In the genomic region with DNA sequence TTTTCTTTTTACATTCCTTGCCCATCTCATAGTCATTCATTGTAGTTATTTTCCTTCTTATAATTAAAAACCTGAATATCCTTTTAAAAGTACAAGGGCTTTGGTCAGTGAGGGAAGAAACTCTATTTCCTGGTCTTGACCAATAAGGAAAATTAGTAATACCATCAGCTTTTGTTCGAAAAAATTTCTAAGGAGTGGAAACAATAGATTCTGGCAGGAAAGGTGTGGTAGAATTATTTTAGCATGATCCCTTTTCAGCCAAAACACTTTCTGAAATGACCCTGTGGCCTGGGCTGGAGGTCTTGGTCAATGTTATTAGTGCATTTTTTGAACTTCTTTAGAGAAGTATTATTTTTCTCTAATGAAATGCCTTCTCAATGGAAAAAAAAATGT, we compare ENCODE assay signal across 25 cellular contexts. TPM values are rescaled to one million over a fixed set of nuclear protein-coding genes. Genes with fewer than 3 reads are reported as not detected.
DNase-seq lines count a peak whose midpoint lies in the region; ATAC-seq and TF ChIP-seq lines count a peak whose summit lies in the region.
"Had no signal": no experiment of that assay in that cellular context is flagged by ENCODE, and none has a peak within 500 bp of the region (broad histone marks: within the 10 kb centered on the region; RNA-seq: fewer than 3 reads in every experiment).

No MANE protein-coding gene starts in this region.

- no peaks in the 10 kb centered on the region for H3K36me3 Mint-ChIP-seq in neural crest cell (ENCODE audit: low read depth)
- H3K36me3 Mint-ChIP-seq: naive thymus-derived CD8-positive, alpha-beta T cell; stimulated activated memory B cell treated with anti-CD40 and anti-IgM and Interleukin-4, amounts not matched to agents 10 μg/mL and 1 μg/mL and 100 μg/mL, for 72 hours had no signal

- no peaks in the 10 kb centered on the region for H3K36me3 ChIP-seq in heart right ventricle
- no peaks in the 10 kb centered on the region for H3K36me3 ChIP-seq in uterus
- H3K36me3 ChIP-seq: esophagus squamous epithelium, pancreas, tibial artery had no signal

- peaks cover 28% of the 10 kb centered on the region for H3K4me1 Mint-ChIP-seq in neural crest cell
- H3K4me1 Mint-ChIP-seq: activated CD4-positive, alpha-beta memory T cell treated with anti-CD3 and anti-CD28 coated beads, Interleukin-2, amount 10 ng/mL, durations not matched to agents 7 days and 5 days; central memory CD8-positive, alpha-beta T cell; naive thymus-derived CD8-positive, alpha-beta T cell; stimulated activated memory B cell treated with anti-CD40 and anti-IgM and Interleukin-4, amounts not matched to agents 10 μg/mL and 1 μg/mL and 100 μg/mL, for 72 hours had no signal

- H3K27me3 ChIP-seq in heart right ventricle, result no peaks in the 10 kb centered on the region
- H3K27me3 ChIP-seq in dorsolateral prefrontal cortex, result no peaks in the 10 kb centered on the region
- H3K27me3 ChIP-seq in uterus, result no peaks in the 10 kb centered on the region
- H3K27me3 ChIP-seq: esophagus squamous epithelium, pancreas, tibial artery had no signal

- intact Hi-C loops in heart right ventricle (cut with DNase I) (loop anchor here in 2 of 10 donors (5.0 kb wide), 2 partner anchors 53 to 128 kb away; a partner anchor contains a TSS), Right ventricle myocardium inferior (cut with DNase I) (no loop called here), dorsolateral prefrontal cortex (cut with DNase I) (loop anchor here (5.0 to 10.0 kb wide), 3 partner anchors 42 to 160 kb away; no protein-coding TSS in a partner anchor), uterus (cut with DNase I; ENCODE audit: low total_unique reads) (no loop called here), posterior vena cava (cut with DNase I) (no loop called here)

- no peaks in the 10 kb centered on the region for H3K9me3 Mint-ChIP-seq in neural crest cell
- H3K9me3 Mint-ChIP-seq: activated CD4-positive, alpha-beta memory T cell treated with anti-CD3 and anti-CD28 coated beads, Interleukin-2, amount 10 ng/mL, durations not matched to agents 7 days and 5 days; central memory CD8-positive, alpha-beta T cell; naive thymus-derived CD8-positive, alpha-beta T cell; stimulated activated memory B cell treated with anti-CD40 and anti-IgM and Interleukin-4, amounts not matched to agents 10 μg/mL and 1 μg/mL and 100 μg/mL, for 72 hours had no signal

- no peak for DNase-seq in heart right ventricle
- no peak for DNase-seq in Right ventricle myocardium inferior (ENCODE audit: missing footprints)
- no peak for DNase-seq in dorsolateral prefrontal cortex
- DNase-seq in neural crest cell (ENCODE audit: low read depth, low spot score), result no peak
- no peak for DNase-seq in uterus
- DNase-seq in posterior vena cava (ENCODE audit: low spot score), result no peak
- DNase-seq in stimulated activated CD8-positive, alpha-beta memory T cell treated with anti-CD3 and anti-CD28 coated beads, Interleukin-4, amount 100 ng/mL, for 48 hours, result no peak
- DNase-seq: 8988T; activated CD4-positive, alpha-beta memory T cell treated with anti-CD3 and anti-CD28 coated beads, Interleukin-2, amount 10 ng/mL, durations not matched to agents 7 days and 5 days; activated naive CD4-positive, alpha-beta T cell treated with Interleukin-2 at 50 U/mL for 16 hours; activated T-cell treated with anti-CD3 and anti-CD28 coated beads, Interleukin-2, amount 50 U/mL, for 1 hour; amniotic stem cell; DMS79; esophagus squamous epithelium; naive thymus-derived CD8-positive, alpha-beta T cell; NCI-H1048; NCI-H187; NCI-H748 treated with DMSO at 0.1 percent for 48 hours; pancreas; stimulated activated CD4-positive, alpha-beta T cell treated with anti-CD3 and anti-CD28 coated beads, Interleukin-1b, Interleukin-23, amount 100 ng/mL, for 48 hours; SW 1271; tibial artery had no signal

- WGBS in heart right ventricle, 2 donors, result 60 to 76% methylated on average over 1 of the region's 1 CpG

- no peak for TF ChIP-seq CTCF in heart right ventricle (IDR thresholded peaks at IDR 0.05)
- no peak for TF ChIP-seq CTCF in dorsolateral prefrontal cortex (IDR thresholded peaks at IDR 0.05 in 54 of 56, conservative IDR thresholded peaks at IDR 0.05 in 2 of 56; ENCODE audit: low read depth in 1 of 56, partially characterized antibody in 56 of 56)
- TF ChIP-seq CTCF in neural crest cell (conservative IDR thresholded peaks at IDR 0.05), result no peak
- TF ChIP-seq CTCF in uterus (IDR thresholded peaks at IDR 0.05), result no peak

- H3K27ac ChIP-seq in heart right ventricle (peak overlapping the region; percentile 42 to 88 (median 80)), dorsolateral prefrontal cortex (peak overlapping the region in 56 of 59 donors; percentile 59 to 100 (median 98)), uterus (peak overlapping the region; percentile 43 to 55)
- H3K27ac ChIP-seq: tibial artery had no signal

- peak in 7 of 8 donors; percentile 13 to 76 (median 63) for ATAC-seq in heart right ventricle
- no peak for ATAC-seq in Right ventricle myocardium inferior
- no peak for ATAC-seq in HG03521 (IDR thresholded peaks at IDR 0.05; ENCODE audit: unreplicated experiment)
- ATAC-seq: naive thymus-derived CD8-positive, alpha-beta T cell; stimulated activated memory B cell treated with anti-CD40 and anti-IgM and Interleukin-4, amounts not matched to agents 10 μg/mL and 1 μg/mL and 100 μg/mL, for 72 hours had no signal

- no peak for TF ChIP-seq POLR2A in uterus (IDR thresholded peaks at IDR 0.05)

- H3K4me3 ChIP-seq in heart right ventricle, result no peak overlapping the region
- no peak overlapping the region for H3K4me3 ChIP-seq in dorsolateral prefrontal cortex
- H3K4me3 ChIP-seq in uterus, result no peak overlapping the region
- H3K4me3 ChIP-seq: esophagus squamous epithelium, pancreas, tibial artery had no signal

- peaks cover 0 to 77% (median 30%) of the 10 kb centered on the region in 9 donors for H3K4me1 ChIP-seq in heart right ventricle
- no peaks in the 10 kb centered on the region for H3K4me1 ChIP-seq in uterus

- H3K4me3 Mint-ChIP-seq in neural crest cell, result no peak overlapping the region
- H3K4me3 Mint-ChIP-seq: activated CD4-positive, alpha-beta memory T cell treated with anti-CD3 and anti-CD28 coated beads, Interleukin-2, amount 10 ng/mL, durations not matched to agents 7 days and 5 days; central memory CD8-positive, alpha-beta T cell; naive thymus-derived CD8-positive, alpha-beta T cell; stimulated activated memory B cell treated with anti-CD40 and anti-IgM and Interleukin-4, amounts not matched to agents 10 μg/mL and 1 μg/mL and 100 μg/mL, for 72 hours had no signal

- H3K27me3 Mint-ChIP-seq in neural crest cell (ENCODE audit: low read depth), result peaks cover 26% of the 10 kb centered on the region
- H3K27me3 Mint-ChIP-seq: central memory CD8-positive, alpha-beta T cell; naive thymus-derived CD8-positive, alpha-beta T cell; stimulated activated memory B cell treated with anti-CD40 and anti-IgM and Interleukin-4, amounts not matched to agents 10 μg/mL and 1 μg/mL and 100 μg/mL, for 72 hours had no signal

- H3K9me3 ChIP-seq in heart right ventricle (no peaks in the 10 kb centered on the region), uterus (no peaks in the 10 kb centered on the region)
- H3K9me3 ChIP-seq: esophagus squamous epithelium, pancreas, tibial artery had no signal

- H3K27ac Mint-ChIP-seq in neural crest cell (ENCODE audit: unreplicated experiment), result peak overlapping the region; percentile 15
- H3K27ac Mint-ChIP-seq: activated CD4-positive, alpha-beta memory T cell treated with anti-CD3 and anti-CD28 coated beads, Interleukin-2, amount 10 ng/mL, durations not matched to agents 7 days and 5 days; stimulated activated memory B cell treated with anti-CD40 and anti-IgM and Interleukin-4, amounts not matched to agents 10 μg/mL and 1 μg/mL and 100 μg/mL, for 72 hours had no signal

RNA-seq across cellular contexts. Expression of a gene that starts 36.6 kb away (rescaled TPM):
- total RNA-seq in heart right ventricle (10 to 100 TPM in 2 of 10 donors, 1 to 10 TPM in 8; 5.5 to 11.7 (median 7.4) TPM), Right ventricle myocardium inferior (5.2 TPM), dorsolateral prefrontal cortex (10 to 100 TPM; 13.2 to 40.2 (median 23.3) TPM), neural crest cell (23.4 and 23.7 TPM in 2 replicates), uterus (10 to 100 TPM; 14.7 to 27.2 (median 21.1) TPM), posterior vena cava (1 to 10 TPM; 7.9 to 9.5 TPM)
- 1 to 10 TPM; 7.3 to 9.8 TPM for polyA plus RNA-seq in heart right ventricle

RNA-seq across cellular contexts. Expression of a gene that starts 36.6 kb away (rescaled TPM):
- total RNA-seq in heart right ventricle (10 to 100 TPM in 1 of 10 donors, 1 to 10 TPM in 9; 4.5 to 10.2 (median 6.5) TPM), Right ventricle myocardium inferior (8.4 TPM), dorsolateral prefrontal cortex (10 to 100 TPM; 13.0 to 94.8 (median 30.2) TPM), neural crest cell (77.9 and 84.4 TPM in 2 replicates), uterus (10 to 100 TPM in 2 of 4 donors, 1 to 10 TPM in 2; 1.5 to 20.5 (median 9.4) TPM), posterior vena cava (10 to 100 TPM in 1 of 2 donors, 1 to 10 TPM in 1; 9.5 to 11.0 TPM)
- polyA plus RNA-seq in heart right ventricle, result 10 to 100 TPM in 1 of 2 donors, 1 to 10 TPM in 1; 6.5 to 25.7 TPM

Comparison
In these comparisons a context has a peak if more than half of its experiments do, and no peak if none do; other contexts are left out.
1. ATAC-seq: peak in heart right ventricle (7 of 8); none in Right ventricle myocardium inferior (single experiment) and HG03521 (single experiment).
2. intact Hi-C loops: an anchor here in dorsolateral prefrontal cortex (5.0 to 10.0 kb wide); none called in Right ventricle myocardium inferior, uterus and posterior vena cava.
3. Peak in every context shown above with its lines, with median percentiles within 50 percentile points of each other: H3K27ac ChIP-seq.